Comparison of ENCODE assay signal across 13 cellular contexts in genomic region chr1:171739646-171740045, GRCh38. TPM values are rescaled to one million over a fixed set of nuclear protein-coding genes. Genes with fewer than 3 reads are reported as not detected.
DNase-seq lines count a peak whose midpoint lies in the region; ATAC-seq and TF ChIP-seq lines count a peak whose summit lies in the region.
"Had no signal": no experiment of that assay in that cellular context is flagged by ENCODE, and none has a peak within 500 bp of the region (broad histone marks: within the 10 kb centered on the region; RNA-seq: fewer than 3 reads in every experiment).

No MANE protein-coding gene starts in this region.

- no peaks in the 10 kb centered on the region for H3K9me3 ChIP-seq in T-helper 17 cell (ENCODE audit: control insufficient read depth, low read length, poor library complexity, severe bottlenecking)
- H3K9me3 ChIP-seq in effector memory CD4-positive, alpha-beta T cell (ENCODE audit: control insufficient read depth, low read length) = no peaks in the 10 kb centered on the region
- H3K9me3 ChIP-seq in neuronal stem cell (replicated peaks in 1 of 2; ENCODE audit: control insufficient read depth in 2 of 2, insufficient read depth in 1 of 2, low read depth in 1 of 2, low read length in 2 of 2) = no peaks in the 10 kb centered on the region
- no peaks in the 10 kb centered on the region for H3K9me3 ChIP-seq in heart left ventricle
- H3K9me3 ChIP-seq: suprapubic skin had no signal

- H3K4me3 Mint-ChIP-seq in activated CD4-positive, alpha-beta T cell treated with anti-CD3 and anti-CD28 coated beads, Interleukin-2, amount 10 ng/mL, durations not matched to agents 24 days and 14 days = peak overlapping the region; percentile 100
- H3K4me3 Mint-ChIP-seq in T-helper 17 cell (peak overlapping the region; percentile 99), progenitor cell of endocrine pancreas (ENCODE audit: low read depth) (peak overlapping the region; percentile 8)

- H2BK120ac ChIP-seq in neuronal stem cell (ENCODE audit: low read depth, low read length) = no peak overlapping the region

- no peak overlapping the region for H2AK5ac ChIP-seq in neuronal stem cell (ENCODE audit: low read depth, low read length)

- H3K27me3 Mint-ChIP-seq in activated CD4-positive, alpha-beta T cell treated with anti-CD3 and anti-CD28 coated beads, Interleukin-2, amount 10 ng/mL, durations not matched to agents 24 days and 14 days = no peaks in the 10 kb centered on the region
- H3K27me3 Mint-ChIP-seq in T-helper 17 cell (no peaks in the 10 kb centered on the region), progenitor cell of endocrine pancreas (no peaks in the 10 kb centered on the region)

- intact Hi-C loops in activated CD4-positive, alpha-beta T cell treated with anti-CD3 and anti-CD28 coated beads, Interleukin-2, amount 10 ng/mL, durations not matched to agents 24 days and 14 days (cut with micrococcal nuclease) = loop anchor here (2.0 to 5.0 kb wide), 6 partner anchors 95 to 1847 kb away; partner anchors contain the start of gene SCYL3
- intact Hi-C loops in heart left ventricle (cut with DNase I) = loop anchor here in 3 of 10 donors (5.0 kb wide), 2 partner anchors 43 to 92 kb away; partner anchors contain the start of gene METTL13 (in 2 of the 3)

- peaks cover 14% of the 10 kb centered on the region for H3K36me3 ChIP-seq in effector memory CD4-positive, alpha-beta T cell (ENCODE audit: control insufficient read depth, insufficient read depth, low read length)
- peaks cover 2 to 28% of the 10 kb centered on the region in 2 donors for H3K36me3 ChIP-seq in neuronal stem cell (replicated peaks in 1 of 2; ENCODE audit: control insufficient read depth in 2 of 2, insufficient read depth in 2 of 2, low read length in 2 of 2)
- H3K36me3 ChIP-seq in heart left ventricle = peaks cover 0 to 42% (median 32%) of the 10 kb centered on the region in 9 donors

- H3K27ac ChIP-seq in effector memory CD4-positive, alpha-beta T cell (ENCODE audit: insufficient read depth, low read length, poor library complexity, severe bottlenecking) = peak overlapping the region; percentile 39
- H3K27ac ChIP-seq in neuronal stem cell (replicated peaks; ENCODE audit: low read length) = no peak overlapping the region
- H3K27ac ChIP-seq in heart left ventricle = peak overlapping the region in 1 of 12 donors; percentile 97
- H3K27ac ChIP-seq: suprapubic skin had no signal

- no peak overlapping the region for H3K4me2 ChIP-seq in neuronal stem cell (ENCODE audit: insufficient read depth, low read length, poor library complexity, severe bottlenecking)

- H3K4me1 ChIP-seq in effector memory CD4-positive, alpha-beta T cell (ENCODE audit: control insufficient read depth, insufficient read depth, low read length, poor library complexity, severe bottlenecking) = peaks cover 20% of the 10 kb centered on the region
- H3K4me1 ChIP-seq in neuronal stem cell (ENCODE audit: control insufficient read depth in 2 of 2, insufficient read depth in 1 of 2, low read depth in 1 of 2, low read length in 2 of 2) (peaks cover 1 to 12% of the 10 kb centered on the region in 2 donors), heart left ventricle (peaks cover 0 to 50% (median 23%) of the 10 kb centered on the region in 12 donors)

- H3K79me1 ChIP-seq in neuronal stem cell (ENCODE audit: low read depth, low read length) = peaks cover 1% of the 10 kb centered on the region

- H3K9me3 Mint-ChIP-seq in activated CD4-positive, alpha-beta T cell treated with anti-CD3 and anti-CD28 coated beads, Interleukin-2, amount 10 ng/mL, durations not matched to agents 24 days and 14 days = no peaks in the 10 kb centered on the region
- H3K9me3 Mint-ChIP-seq in progenitor cell of endocrine pancreas (ENCODE audit: low read depth) = no peaks in the 10 kb centered on the region

- H3K27me3 ChIP-seq in effector memory CD4-positive, alpha-beta T cell (replicated peaks; ENCODE audit: control insufficient read depth, insufficient read depth, low read length, poor library complexity, severe bottlenecking) = no peaks in the 10 kb centered on the region
- H3K27me3 ChIP-seq in neuronal stem cell (ENCODE audit: control insufficient read depth in 3 of 3, insufficient read depth in 3 of 3, low read depth in 1 of 3, low read length in 3 of 3) = no peaks in the 10 kb centered on the region
- no peaks in the 10 kb centered on the region for H3K27me3 ChIP-seq in heart left ventricle
- H3K27me3 ChIP-seq: suprapubic skin had no signal

- no CpG with 5 or more reads among the region's 2 CpGs for WGBS in neuronal stem cell (ENCODE audit: extremely low coverage in 2 of 2, insufficient read length in 2 of 2, insufficient replicate concordance in 1 of 2), 2 donors
- 71 to 75% (median 74%) methylated on average over 2 of the region's 2 CpGs for WGBS in heart left ventricle, 4 donors

- no peak overlapping the region for H3K4me3 ChIP-seq in effector memory CD4-positive, alpha-beta T cell (ENCODE audit: insufficient read depth, low read depth, low read length, poor library complexity, severe bottlenecking)
- H3K4me3 ChIP-seq in neuronal stem cell (ENCODE audit: low read length in 2 of 2) (no peak overlapping the region), heart left ventricle (peak overlapping the region in 1 of 12 donors; percentile 92)
- H3K4me3 ChIP-seq: suprapubic skin had no signal

- H3K27ac Mint-ChIP-seq in activated CD4-positive, alpha-beta T cell treated with anti-CD3 and anti-CD28 coated beads, Interleukin-2, amount 10 ng/mL, durations not matched to agents 24 days and 14 days = peak overlapping the region; percentile 84
- peak overlapping the region; percentile 99 for H3K27ac Mint-ChIP-seq in T-helper 17 cell
- H3K27ac Mint-ChIP-seq in progenitor cell of endocrine pancreas = no peak overlapping the region

- H3K9ac ChIP-seq in neuronal stem cell (ENCODE audit: low read depth, low read length, poor library complexity) = no peak overlapping the region

- no peak overlapping the region for H2BK15ac ChIP-seq in neuronal stem cell (ENCODE audit: low read length)

- no peak overlapping the region for H4K8ac ChIP-seq in neuronal stem cell (ENCODE audit: low read depth, low read length)

- TF ChIP-seq CTCF in progenitor cell of endocrine pancreas (IDR thresholded peaks at IDR 0.05; ENCODE audit: unreplicated experiment) = no peak
- TF ChIP-seq CTCF in heart left ventricle (IDR thresholded peaks at IDR 0.05) = no peak

- no peak for DNase-seq in activated CD4-positive, alpha-beta T cell treated with anti-CD3 and anti-CD28 coated beads, Interleukin-2, amount 10 ng/mL, durations not matched to agents 24 days and 14 days
- DNase-seq in activated CD4-positive, alpha-beta T cell treated with anti-CD3 and anti-CD28 coated beads for 48 hours = no peak
- no peak for DNase-seq in T-helper 17 cell
- no peak for DNase-seq in effector memory CD4-positive, alpha-beta T cell
- no peak for DNase-seq in progenitor cell of endocrine pancreas (ENCODE audit: low spot score, unreplicated experiment)
- no peak for DNase-seq in neuronal stem cell (ENCODE audit: low spot score)
- DNase-seq in heart left ventricle = no peak
- DNase-seq in activated gamma-delta T cell (lab: John Stamatoyannopoulos, UW) = no peak
- DNase-seq: H7; kidney glomerular epithelial cell; NCI-H1105; NK-92 treated with Interleukin-12 subunit alpha and Interleukin-12 subunit beta, amount 100 ng/mL, for 24 hours had no signal

- no peak overlapping the region for H3K23ac ChIP-seq in neuronal stem cell (ENCODE audit: low read depth, low read length, poor library complexity)

- peaks cover 24% of the 10 kb centered on the region for H3K36me3 Mint-ChIP-seq in activated CD4-positive, alpha-beta T cell treated with anti-CD3 and anti-CD28 coated beads, Interleukin-2, amount 10 ng/mL, durations not matched to agents 24 days and 14 days (ENCODE audit: low read depth)
- H3K36me3 Mint-ChIP-seq in T-helper 17 cell (ENCODE audit: low read depth) = peaks cover 11% of the 10 kb centered on the region
- peaks cover 4% of the 10 kb centered on the region for H3K36me3 Mint-ChIP-seq in progenitor cell of endocrine pancreas (ENCODE audit: insufficient read depth)

- no peak overlapping the region for H2BK5ac ChIP-seq in neuronal stem cell (ENCODE audit: low read length)

- no peak overlapping the region for H2AFZ ChIP-seq in neuronal stem cell (ENCODE audit: low read length)

- H3K14ac ChIP-seq in neuronal stem cell (ENCODE audit: low read length) = no peak overlapping the region

- ATAC-seq in T-helper 17 cell = no peak
- no peak for ATAC-seq in heart left ventricle

- no peak for TF ChIP-seq POLR2A in heart left ventricle (IDR thresholded peaks at IDR 0.05)

- no peak overlapping the region for H4K91ac ChIP-seq in neuronal stem cell (ENCODE audit: low read depth, low read length, poor library complexity)

- H3K4me1 Mint-ChIP-seq in activated CD4-positive, alpha-beta T cell treated with anti-CD3 and anti-CD28 coated beads, Interleukin-2, amount 10 ng/mL, durations not matched to agents 24 days and 14 days = peaks cover 50% of the 10 kb centered on the region
- H3K4me1 Mint-ChIP-seq in T-helper 17 cell = peaks cover 52% of the 10 kb centered on the region
- H3K4me1 Mint-ChIP-seq in progenitor cell of endocrine pancreas (ENCODE audit: low read depth) = peaks cover 14% of the 10 kb centered on the region

- no peak overlapping the region for H3K4ac ChIP-seq in neuronal stem cell (ENCODE audit: low read length)

- no peak overlapping the region for H3K18ac ChIP-seq in neuronal stem cell (ENCODE audit: low read length)

- H2BK12ac ChIP-seq in neuronal stem cell (ENCODE audit: low read length) = no peak overlapping the region

RNA-seq across cellular contexts. Expression of gene VAMP4, which starts 2.2 kb away (rescaled TPM):
- 7.7 TPM in 2 replicates for total RNA-seq in activated CD4-positive, alpha-beta T cell treated with anti-CD3 and anti-CD28 coated beads, Interleukin-2, amount 10 ng/mL, durations not matched to agents 24 days and 14 days
- total RNA-seq in T-helper 17 cell (10 to 100 TPM; 19.7 to 21.6 TPM), progenitor cell of endocrine pancreas (8.9 and 10.1 TPM in 2 replicates), heart left ventricle (10 to 100 TPM in 2 of 9 donors, 1 to 10 TPM in 7; 3.8 to 11.3 (median 7.2) TPM)
- 8.8 TPM for polyA plus RNA-seq in neuronal stem cell (2013, experiment 1 of 2)
- 9.3 TPM for polyA plus RNA-seq in neuronal stem cell (2013, experiment 2 of 2)
- polyA plus RNA-seq in heart left ventricle = 1 to 10 TPM; 4.2 to 6.7 TPM

RNA-seq across cellular contexts. Expression of gene METTL13, which starts 41.8 kb away (rescaled TPM):
- 56.1 and 57.8 TPM in 2 replicates for total RNA-seq in activated CD4-positive, alpha-beta T cell treated with anti-CD3 and anti-CD28 coated beads, Interleukin-2, amount 10 ng/mL, durations not matched to agents 24 days and 14 days
- total RNA-seq in T-helper 17 cell (10 to 100 TPM; 13.0 to 13.4 TPM), progenitor cell of endocrine pancreas (30.8 and 32.7 TPM in 2 replicates), heart left ventricle (10 to 100 TPM; 13.1 to 24.1 (median 14.8) TPM)
- 14.9 TPM for polyA plus RNA-seq in neuronal stem cell (2013, experiment 1 of 2)
- polyA plus RNA-seq in neuronal stem cell (2013, experiment 2 of 2) = 13.3 TPM
- 10 to 100 TPM in 1 of 2 donors, 1 to 10 TPM in 1; 5.0 to 29.2 TPM for polyA plus RNA-seq in heart left ventricle

Comparison
In these comparisons a context has a peak if more than half of its experiments do, and no peak if none do; other contexts are left out.
1. H3K4me3 Mint-ChIP-seq: peak in every context shown above with its lines; median percentile 100 in activated CD4-positive, alpha-beta T cell treated with anti-CD3 and anti-CD28 coated beads, Interleukin-2, amount 10 ng/mL, durations not matched to agents 24 days and 14 days; 99 in T-helper 17 cell; 8 in progenitor cell of endocrine pancreas.